10 cellular contexts compared by ENCODE assay signal in genomic region chr17:45241315-45242011, GRCh38. TPM values are rescaled to one million over a fixed set of nuclear protein-coding genes. Genes with fewer than 3 reads are reported as not detected.
DNase-seq lines count a peak whose midpoint lies in the region; ATAC-seq and TF ChIP-seq lines count a peak whose summit lies in the region.
"Had no signal": no experiment of that assay in that cellular context is flagged by ENCODE, and none has a peak within 500 bp of the region (broad histone marks: within the 10 kb centered on the region; RNA-seq: fewer than 3 reads in every experiment).

No MANE protein-coding gene starts in this region.

- TF ChIP-seq POLR2A in esophagus squamous epithelium (IDR thresholded peaks at IDR 0.05) = no peak

- H3K79me1 ChIP-seq in neuronal stem cell (ENCODE audit: low read depth, low read length) = peaks cover 2% of the 10 kb centered on the region

- H3K18ac ChIP-seq in neuronal stem cell (ENCODE audit: low read length) = peak overlapping the region; percentile 96

- H3K27me3 ChIP-seq in esophagus squamous epithelium (peaks cover 0 to 32% (median 3%) of the 10 kb centered on the region in 4 donors), neuronal stem cell (ENCODE audit: control insufficient read depth in 3 of 3, insufficient read depth in 3 of 3, low read depth in 1 of 3, low read length in 3 of 3) (peaks cover 0 to 94% (median 10%) of the 10 kb centered on the region in 3 experiments)

- H3K9me3 ChIP-seq in esophagus squamous epithelium = no peaks in the 10 kb centered on the region
- no peaks in the 10 kb centered on the region for H3K9me3 ChIP-seq in neuronal stem cell (replicated peaks in 1 of 2; ENCODE audit: control insufficient read depth in 2 of 2, insufficient read depth in 1 of 2, low read depth in 1 of 2, low read length in 2 of 2)

- peaks cover 0 to 55% (median 6%) of the 10 kb centered on the region in 3 donors for H3K36me3 ChIP-seq in esophagus squamous epithelium
- no peaks in the 10 kb centered on the region for H3K36me3 ChIP-seq in neuronal stem cell (replicated peaks in 1 of 2; ENCODE audit: control insufficient read depth in 2 of 2, insufficient read depth in 2 of 2, low read length in 2 of 2)

- intact Hi-C loops in esophagus squamous epithelium (cut with DNase I) = no loop called here

- H2AK5ac ChIP-seq in neuronal stem cell (ENCODE audit: low read depth, low read length) = peak overlapping the region; percentile 91

- H3K23ac ChIP-seq in neuronal stem cell (ENCODE audit: low read depth, low read length, poor library complexity) = peak overlapping the region; percentile 29

- H4K8ac ChIP-seq in neuronal stem cell (ENCODE audit: low read depth, low read length) = peak overlapping the region; percentile 25

- peak overlapping the region; percentile 87 for H3K9ac ChIP-seq in neuronal stem cell (ENCODE audit: low read depth, low read length, poor library complexity)

- no peak overlapping the region for H2BK12ac ChIP-seq in neuronal stem cell (ENCODE audit: low read length)

- peak overlapping the region; percentile 43 for H2BK120ac ChIP-seq in neuronal stem cell (ENCODE audit: low read depth, low read length)

- peak overlapping the region; percentile 49 for H2BK5ac ChIP-seq in neuronal stem cell (ENCODE audit: low read length)

- no peak for ATAC-seq in HG03039 (IDR thresholded peaks at IDR 0.05; ENCODE audit: unreplicated experiment)
- ATAC-seq in HG03045 (IDR thresholded peaks at IDR 0.05; ENCODE audit: unreplicated experiment) = no peak
- ATAC-seq in GM21390 (IDR thresholded peaks at IDR 0.05; ENCODE audit: unreplicated experiment) = no peak

- peak overlapping the region; percentile 99 for H3K4me2 ChIP-seq in neuronal stem cell (ENCODE audit: insufficient read depth, low read length, poor library complexity, severe bottlenecking)

- H3K14ac ChIP-seq in neuronal stem cell (ENCODE audit: low read length) = peak overlapping the region; percentile 22

- no CpG with 5 or more reads among the region's 60 CpGs for WGBS in esophagus squamous epithelium, 2 donors
- WGBS in neuronal stem cell (ENCODE audit: extremely low coverage in 2 of 2, insufficient read length in 2 of 2, insufficient replicate concordance in 1 of 2), 2 donors = no CpG with 5 or more reads among the region's 60 CpGs

- H3K4me1 ChIP-seq in esophagus squamous epithelium (peaks cover 9 to 32% (median 12%) of the 10 kb centered on the region in 3 donors), neuronal stem cell (ENCODE audit: control insufficient read depth in 2 of 2, insufficient read depth in 1 of 2, low read depth in 1 of 2, low read length in 2 of 2) (peaks cover 1 to 13% of the 10 kb centered on the region in 2 donors)

- peak overlapping the region; percentile 82 for H2BK15ac ChIP-seq in neuronal stem cell (ENCODE audit: low read length)

- no peak overlapping the region for H3K4ac ChIP-seq in neuronal stem cell (ENCODE audit: low read length)

- no peak for TF ChIP-seq CTCF in esophagus squamous epithelium (IDR thresholded peaks at IDR 0.05)

- H2AFZ ChIP-seq in neuronal stem cell (ENCODE audit: low read length) = peak overlapping the region; percentile 76

- DNase-seq in DMS79 treated with DMSO at 0.1 percent for 48 hours (lab: John Stamatoyannopoulos, UW) = peak; percentile 76
- peak; percentile 64 for DNase-seq in NCI-H748 treated with DMSO at 0.1 percent for 48 hours (lab: John Stamatoyannopoulos, UW)
- DNase-seq in esophagus squamous epithelium (lab: John Stamatoyannopoulos, UW) = no peak
- peak; percentile 51 for DNase-seq in neuronal stem cell (ENCODE audit: low spot score)
- no peak for DNase-seq in T-helper 1 cell
- DNase-seq: GF-D8 had no signal

- H3K4me3 ChIP-seq in esophagus squamous epithelium (peak overlapping the region; percentile 7 to 55 (median 31)), neuronal stem cell (ENCODE audit: low read length in 2 of 2) (peak overlapping the region; percentile 20 to 90)

- H3K27ac ChIP-seq in esophagus squamous epithelium (no peak overlapping the region), neuronal stem cell (replicated peaks; ENCODE audit: low read length) (no peak overlapping the region)

- no peak overlapping the region for H4K91ac ChIP-seq in neuronal stem cell (ENCODE audit: low read depth, low read length, poor library complexity)

RNA-seq across cellular contexts. Expression of gene FMNL1, which starts 19.8 kb away (rescaled TPM):
- 10 to 100 TPM in 2 of 4 donors, 1 to 10 TPM in 2; 3.5 to 16.8 (median 6.9) TPM for total RNA-seq in esophagus squamous epithelium
- 2.8 TPM for polyA plus RNA-seq in neuronal stem cell (2013, experiment 1 of 2)
- 2.9 TPM for polyA plus RNA-seq in neuronal stem cell (2013, experiment 2 of 2)

RNA-seq across cellular contexts. Expression of gene SPATA32, which starts 20.4 kb away (rescaled TPM):
- total RNA-seq in esophagus squamous epithelium = not detected
- 0.04 TPM for polyA plus RNA-seq in neuronal stem cell (2013, experiment 1 of 2)
- 0.01 TPM for polyA plus RNA-seq in neuronal stem cell (2013, experiment 2 of 2)
- total RNA-seq: frontal cortex had no signal

Comparison
In these comparisons a context has a peak if more than half of its experiments do, and no peak if none do; other contexts are left out.
1. DNase-seq: peak in DMS79 treated with DMSO at 0.1 percent for 48 hours (single experiment), NCI-H748 treated with DMSO at 0.1 percent for 48 hours (single experiment) and neuronal stem cell (single experiment); none in esophagus squamous epithelium (single experiment) and T-helper 1 cell (0 of 5).